33 cellular contexts compared by ENCODE assay signal in genomic region chr11:111049131-111049530, GRCh38.
"Had no signal": no experiment of that assay in that cellular context is flagged by ENCODE, and none has a peak within 500 bp of the region (broad histone marks: within the 10 kb centered on the region; RNA-seq: fewer than 3 reads in every experiment).

No MANE protein-coding gene starts in this region.

- H3K9me3 Mint-ChIP-seq: activated CD4-positive, alpha-beta memory T cell treated with anti-CD3 and anti-CD28 coated beads for 36 hours; activated CD4-positive, alpha-beta T cell treated with anti-CD3 and anti-CD28 coated beads, Interleukin-2, amount 10 ng/mL, durations not matched to agents 24 days and 14 days; activated naive CD4-positive, alpha-beta T cell treated with anti-CD3 and anti-CD28 coated beads for 36 hours; activated naive CD4-positive, alpha-beta T cell treated with anti-CD3 and anti-CD28 coated beads, Interleukin-2, amount 50 U/mL, for 24 hours; activated naive CD8-positive, alpha-beta T cell treated with anti-CD3 and anti-CD28 coated beads, Interleukin-2, amount 10 ng/mL, durations not matched to agents 7 days and 5 days; activated T-helper 1 cell treated with anti-CD3 and anti-CD28 coated beads, Interleukin-12 subunit alpha, Interleukin-12 subunit beta, Interleukin-2, Interleukin-4 antibody, amounts not matched to agents 30 ng/mL and 10 ng/mL and 1 ng/mL, durations not matched to agents 14 hours and 24 hours and 36 hours; activated T-helper 2 cell treated with anti-CD3 and anti-CD28 coated beads, Interferon-gamma antibody, Interleukin-2, Interleukin-4, amounts not matched to agents 10 μg/mL and 5 μg/mL and 100 μg/mL, durations not matched to agents 14 hours and 24 hours and 36 hours; effector memory CD8-positive, alpha-beta T cell; T-helper 2 cell treated with Interferon-gamma antibody and Interleukin-4, amounts not matched to agents 5 μg/mL and 100 μg/mL, for 36 hours had no signal

- H3K27me3 Mint-ChIP-seq: activated CD4-positive, alpha-beta memory T cell treated with anti-CD3 and anti-CD28 coated beads for 36 hours; activated CD4-positive, alpha-beta T cell treated with anti-CD3 and anti-CD28 coated beads, Interleukin-2, amount 10 ng/mL, durations not matched to agents 24 days and 14 days; activated naive CD8-positive, alpha-beta T cell treated with anti-CD3 and anti-CD28 coated beads, Interleukin-2, amount 10 ng/mL, durations not matched to agents 7 days and 5 days had no signal

- H3K27me3 ChIP-seq: body of pancreas, esophagus muscularis mucosa had no signal

- H3K36me3 Mint-ChIP-seq: activated CD4-positive, alpha-beta memory T cell treated with anti-CD3 and anti-CD28 coated beads for 36 hours; activated CD8-positive, alpha-beta memory T cell treated with anti-CD3 and anti-CD28 coated beads, Interleukin-2, amount 10 ng/mL, durations not matched to agents 7 days and 5 days; activated naive CD4-positive, alpha-beta T cell treated with anti-CD3 and anti-CD28 coated beads, Interleukin-2, amount 50 U/mL, for 24 hours; activated naive CD8-positive, alpha-beta T cell treated with anti-CD3 and anti-CD28 coated beads, Interleukin-2, amount 10 ng/mL, durations not matched to agents 7 days and 5 days had no signal

- H3K4me1 Mint-ChIP-seq: activated CD4-positive, alpha-beta T cell treated with anti-CD3 and anti-CD28 coated beads, Interleukin-2, amount 10 ng/mL, durations not matched to agents 24 days and 14 days; activated CD8-positive, alpha-beta memory T cell treated with anti-CD3 and anti-CD28 coated beads, Interleukin-2, amount 10 ng/mL, durations not matched to agents 7 days and 5 days; activated naive CD4-positive, alpha-beta T cell treated with anti-CD3 and anti-CD28 coated beads, Interleukin-2, amount 50 U/mL, for 24 hours; activated naive CD8-positive, alpha-beta T cell treated with anti-CD3 and anti-CD28 coated beads, Interleukin-2, amount 10 ng/mL, durations not matched to agents 7 days and 5 days; T-helper 17 cell had no signal

- H3K27ac ChIP-seq: body of pancreas, esophagus muscularis mucosa, WERI-Rb-1 had no signal

- H3K4me1 ChIP-seq: body of pancreas had no signal

- FAIRE-seq: colon, frontal cortex had no signal

- H3K4me3 Mint-ChIP-seq: activated B cell treated with CpG ODN at 0.5 μM for 24 hours; activated CD4-positive, alpha-beta memory T cell treated with anti-CD3 and anti-CD28 coated beads for 36 hours; activated CD4-positive, alpha-beta T cell treated with anti-CD3 and anti-CD28 coated beads, Interleukin-2, amount 10 ng/mL, durations not matched to agents 24 days and 14 days; activated CD8-positive, alpha-beta memory T cell treated with anti-CD3 and anti-CD28 coated beads, Interleukin-2, amount 10 ng/mL, durations not matched to agents 7 days and 5 days; activated CD8-positive, alpha-beta T cell treated with anti-CD3 and anti-CD28 coated beads, Interleukin-2, amount 10 ng/mL, durations not matched to agents 7 days and 5 days; activated naive CD4-positive, alpha-beta T cell treated with anti-CD3 and anti-CD28 coated beads for 36 hours; activated naive CD4-positive, alpha-beta T cell treated with anti-CD3 and anti-CD28 coated beads, Interleukin-2, amount 50 U/mL, for 24 hours; activated naive CD8-positive, alpha-beta T cell treated with anti-CD3 and anti-CD28 coated beads, Interleukin-2, amount 10 ng/mL, durations not matched to agents 7 days and 5 days; activated T-helper 1 cell treated with anti-CD3 and anti-CD28 coated beads, Interleukin-12 subunit alpha, Interleukin-12 subunit beta, Interleukin-2, Interleukin-4 antibody, amounts not matched to agents 30 ng/mL and 10 ng/mL and 1 ng/mL, durations not matched to agents 14 hours and 24 hours and 36 hours; effector memory CD8-positive, alpha-beta T cell; T-helper 17 cell; T-helper 2 cell treated with Interferon-gamma antibody and Interleukin-4, amounts not matched to agents 5 μg/mL and 100 μg/mL, for 36 hours had no signal

- H3K4me3 ChIP-seq: body of pancreas, esophagus muscularis mucosa had no signal

- H3K27ac Mint-ChIP-seq: activated B cell treated with CpG ODN at 0.5 μM for 24 hours; activated CD4-positive, alpha-beta memory T cell treated with anti-CD3 and anti-CD28 coated beads for 36 hours; activated CD4-positive, alpha-beta T cell treated with anti-CD3 and anti-CD28 coated beads, Interleukin-2, amount 10 ng/mL, durations not matched to agents 24 days and 14 days; activated CD8-positive, alpha-beta memory T cell treated with anti-CD3 and anti-CD28 coated beads, Interleukin-2, amount 10 ng/mL, durations not matched to agents 7 days and 5 days; activated CD8-positive, alpha-beta T cell treated with anti-CD3 and anti-CD28 coated beads, Interleukin-2, amount 10 ng/mL, durations not matched to agents 7 days and 5 days; activated naive CD4-positive, alpha-beta T cell treated with anti-CD3 and anti-CD28 coated beads for 36 hours; activated naive CD4-positive, alpha-beta T cell treated with anti-CD3 and anti-CD28 coated beads, Interleukin-2, amount 50 U/mL, for 24 hours; activated naive CD8-positive, alpha-beta T cell treated with anti-CD3 and anti-CD28 coated beads, Interleukin-2, amount 10 ng/mL, durations not matched to agents 7 days and 5 days; activated T-helper 1 cell treated with anti-CD3 and anti-CD28 coated beads, Interleukin-12 subunit alpha, Interleukin-12 subunit beta, Interleukin-2, Interleukin-4 antibody, amounts not matched to agents 30 ng/mL and 10 ng/mL and 1 ng/mL, durations not matched to agents 14 hours and 24 hours and 36 hours; activated T-helper 2 cell treated with anti-CD3 and anti-CD28 coated beads, Interferon-gamma antibody, Interleukin-2, Interleukin-4, amounts not matched to agents 10 μg/mL and 5 μg/mL and 100 μg/mL, durations not matched to agents 14 hours and 24 hours and 36 hours; effector memory CD8-positive, alpha-beta T cell; T-helper 17 cell; T-helper 2 cell treated with Interferon-gamma antibody and Interleukin-4, amounts not matched to agents 5 μg/mL and 100 μg/mL, for 36 hours had no signal

- DNase-seq: activated B cell treated with CpG ODN at 0.5 μM for 24 hours; activated CD4-positive, alpha-beta memory T cell treated with anti-CD3 and anti-CD28 coated beads for 36 hours; activated CD4-positive, alpha-beta T cell treated with anti-CD3 and anti-CD28 coated beads, Interleukin-2, amount 10 ng/mL, durations not matched to agents 24 days and 14 days; activated CD8-positive, alpha-beta memory T cell treated with anti-CD3 and anti-CD28 coated beads, Interleukin-2, amount 10 ng/mL, durations not matched to agents 7 days and 5 days; activated CD8-positive, alpha-beta memory T cell treated with anti-CD3 and anti-CD28 coated beads, Interleukin-2, amount 50 U/mL, for 4 hours; activated CD8-positive, alpha-beta T cell treated with anti-CD3 and anti-CD28 coated beads, Interleukin-2, amount 10 ng/mL, durations not matched to agents 7 days and 5 days; activated effector memory CD4-positive, alpha-beta T cell treated with anti-CD3 and anti-CD28 coated beads, Interleukin-2, amount 50 U/mL, for 16 hours; activated naive CD4-positive, alpha-beta T cell treated with anti-CD3 and anti-CD28 coated beads for 36 hours; activated naive CD8-positive, alpha-beta T cell treated with anti-CD3 and anti-CD28 coated beads, Interleukin-2, amount 10 ng/mL, durations not matched to agents 7 days and 5 days; activated T-cell treated with anti-CD3 and anti-CD28 coated beads, Interleukin-2, amount 50 U/mL, for 1 hour; activated T-cell treated with anti-CD3 and anti-CD28 coated beads, Interleukin-2, amount 50 U/mL, for 48 hours; amniotic stem cell; anterior cingulate cortex; body of pancreas; caudate nucleus; cortex of kidney; dermis blood vessel endothelial cell; effector CD4-positive, alpha-beta T cell; effector memory CD8-positive, alpha-beta T cell; erythroblast; foreskin fibroblast; head of caudate nucleus; T-helper 1 cell; T-helper 17 cell; T1000; WERI-Rb-1 had no signal

- H3K36me3 ChIP-seq: esophagus muscularis mucosa, WERI-Rb-1 had no signal

- H3K9me3 ChIP-seq: body of pancreas, esophagus muscularis mucosa had no signal
